Comparison of ENCODE assay signal across 1 cellular context in the genomic region with DNA sequence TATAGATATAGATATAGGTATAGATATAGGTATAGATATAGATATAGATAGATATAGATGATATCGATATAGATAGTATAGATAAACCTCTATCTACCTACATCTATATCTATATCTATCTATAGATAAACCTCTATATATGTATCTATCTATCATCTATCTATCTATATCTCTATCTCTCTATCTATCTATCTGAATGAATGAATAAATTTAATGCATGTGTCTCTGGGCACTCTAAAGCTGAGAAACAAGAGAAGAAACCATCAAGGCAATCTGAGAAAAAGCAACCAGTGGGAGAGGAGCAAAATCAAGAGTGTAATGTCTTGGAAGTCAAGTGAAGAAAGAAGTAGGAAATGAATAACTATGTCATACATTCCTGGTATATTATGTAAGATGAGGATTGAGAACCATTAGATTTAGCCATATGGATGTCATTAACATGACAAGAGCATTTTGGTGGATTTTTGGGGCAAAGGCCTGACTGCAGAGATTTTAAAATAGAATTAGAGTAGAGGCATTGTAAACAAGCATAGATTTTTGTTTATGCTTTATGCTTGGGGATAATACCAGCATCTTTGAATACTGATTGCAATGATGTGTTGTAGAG.
TF ChIP-seq lines count a peak whose summit lies in the region.

No MANE protein-coding gene starts in this region.

TF ChIP-seq in SK-N-SH treated with all-trans-retinoic acid at 6 μM for 48 hours, 23 proteins besides CTCF, POLR2A, EP300 and RAD21 (continued from another document):
- TF ChIP-seq, protein P1, sequence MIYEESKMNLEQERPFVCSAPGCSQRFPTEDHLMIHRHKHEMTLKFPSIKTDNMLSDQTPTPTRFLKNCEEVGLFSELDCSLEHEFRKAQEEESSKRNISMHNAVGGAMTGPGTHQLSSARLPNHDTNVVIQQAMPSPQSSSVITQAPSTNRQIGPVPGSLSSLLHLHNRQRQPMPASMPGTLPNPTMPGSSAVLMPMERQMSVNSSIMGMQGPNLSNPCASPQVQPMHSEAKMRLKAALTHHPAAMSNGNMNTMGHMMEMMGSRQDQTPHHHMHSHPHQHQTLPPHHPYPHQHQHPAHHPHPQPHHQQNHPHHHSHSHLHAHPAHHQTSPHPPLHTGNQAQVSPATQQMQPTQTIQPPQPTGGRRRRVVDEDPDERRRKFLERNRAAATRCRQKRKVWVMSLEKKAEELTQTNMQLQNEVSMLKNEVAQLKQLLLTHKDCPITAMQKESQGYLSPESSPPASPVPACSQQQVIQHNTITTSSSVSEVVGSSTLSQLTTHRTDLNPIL (CRISPR knock-in tag; IDR thresholded peaks at IDR 0.05; ENCODE audit: low read depth), result no peak
- no peak for TF ChIP-seq OSR1 (CRISPR knock-in tag; IDR thresholded peaks at IDR 0.05)
- no peak for TF ChIP-seq ISL1 (CRISPR knock-in tag; IDR thresholded peaks at IDR 0.05)
- TF ChIP-seq, protein P2, sequence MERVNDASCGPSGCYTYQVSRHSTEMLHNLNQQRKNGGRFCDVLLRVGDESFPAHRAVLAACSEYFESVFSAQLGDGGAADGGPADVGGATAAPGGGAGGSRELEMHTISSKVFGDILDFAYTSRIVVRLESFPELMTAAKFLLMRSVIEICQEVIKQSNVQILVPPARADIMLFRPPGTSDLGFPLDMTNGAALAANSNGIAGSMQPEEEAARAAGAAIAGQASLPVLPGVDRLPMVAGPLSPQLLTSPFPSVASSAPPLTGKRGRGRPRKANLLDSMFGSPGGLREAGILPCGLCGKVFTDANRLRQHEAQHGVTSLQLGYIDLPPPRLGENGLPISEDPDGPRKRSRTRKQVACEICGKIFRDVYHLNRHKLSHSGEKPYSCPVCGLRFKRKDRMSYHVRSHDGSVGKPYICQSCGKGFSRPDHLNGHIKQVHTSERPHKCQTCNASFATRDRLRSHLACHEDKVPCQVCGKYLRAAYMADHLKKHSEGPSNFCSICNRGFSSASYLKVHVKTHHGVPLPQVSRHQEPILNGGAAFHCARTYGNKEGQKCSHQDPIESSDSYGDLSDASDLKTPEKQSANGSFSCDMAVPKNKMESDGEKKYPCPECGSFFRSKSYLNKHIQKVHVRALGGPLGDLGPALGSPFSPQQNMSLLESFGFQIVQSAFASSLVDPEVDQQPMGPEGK (CRISPR knock-in tag; IDR thresholded peaks at IDR 0.05; ENCODE audit: borderline replicate concordance), result no peak
- no peak for TF ChIP-seq ARNTL (CRISPR knock-in tag; IDR thresholded peaks at IDR 0.05; ENCODE audit: borderline replicate concordance, low read depth)
- no peak for TF ChIP-seq ESRRG (CRISPR knock-in tag; IDR thresholded peaks at IDR 0.05)
- no peak for TF ChIP-seq ZFP3 (CRISPR knock-in tag; IDR thresholded peaks at IDR 0.05)
- no peak for TF ChIP-seq TCF4 (CRISPR knock-in tag; IDR thresholded peaks at IDR 0.05; ENCODE audit: borderline replicate concordance)
- TF ChIP-seq GLIS3 (CRISPR knock-in tag; IDR thresholded peaks at IDR 0.05), result no peak
- TF ChIP-seq SNAI2 (CRISPR knock-in tag; IDR thresholded peaks at IDR 0.05), result no peak
- no peak for TF ChIP-seq ZNF565 (CRISPR knock-in tag; conservative IDR thresholded peaks at IDR 0.05; ENCODE audit: low read depth)
- TF ChIP-seq, protein P3, sequence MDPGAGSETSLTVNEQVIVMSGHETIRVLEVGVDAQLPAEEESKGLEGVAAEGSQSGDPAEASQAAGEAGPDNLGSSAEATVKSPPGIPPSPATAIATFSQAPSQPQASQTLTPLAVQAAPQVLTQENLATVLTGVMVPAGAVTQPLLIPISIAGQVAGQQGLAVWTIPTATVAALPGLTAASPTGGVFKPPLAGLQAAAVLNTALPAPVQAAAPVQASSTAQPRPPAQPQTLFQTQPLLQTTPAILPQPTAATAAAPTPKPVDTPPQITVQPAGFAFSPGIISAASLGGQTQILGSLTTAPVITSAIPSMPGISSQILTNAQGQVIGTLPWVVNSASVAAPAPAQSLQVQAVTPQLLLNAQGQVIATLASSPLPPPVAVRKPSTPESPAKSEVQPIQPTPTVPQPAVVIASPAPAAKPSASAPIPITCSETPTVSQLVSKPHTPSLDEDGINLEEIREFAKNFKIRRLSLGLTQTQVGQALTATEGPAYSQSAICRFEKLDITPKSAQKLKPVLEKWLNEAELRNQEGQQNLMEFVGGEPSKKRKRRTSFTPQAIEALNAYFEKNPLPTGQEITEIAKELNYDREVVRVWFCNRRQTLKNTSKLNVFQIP (CRISPR knock-in tag; IDR thresholded peaks at IDR 0.05; ENCODE audit: borderline replicate concordance, low read depth), result no peak
- no peak for TF ChIP-seq ZFP30 (CRISPR knock-in tag; IDR thresholded peaks at IDR 0.05)
- TF ChIP-seq CSDC2 (CRISPR knock-in tag; IDR thresholded peaks at IDR 0.05), result no peak
- TF ChIP-seq PPARA (CRISPR knock-in tag; IDR thresholded peaks at IDR 0.05; ENCODE audit: borderline replicate concordance), result no peak
- no peak for TF ChIP-seq TOX (CRISPR knock-in tag; IDR thresholded peaks at IDR 0.05; ENCODE audit: borderline replicate concordance)
